1 cellular context compared by ENCODE assay signal in the genomic region with DNA sequence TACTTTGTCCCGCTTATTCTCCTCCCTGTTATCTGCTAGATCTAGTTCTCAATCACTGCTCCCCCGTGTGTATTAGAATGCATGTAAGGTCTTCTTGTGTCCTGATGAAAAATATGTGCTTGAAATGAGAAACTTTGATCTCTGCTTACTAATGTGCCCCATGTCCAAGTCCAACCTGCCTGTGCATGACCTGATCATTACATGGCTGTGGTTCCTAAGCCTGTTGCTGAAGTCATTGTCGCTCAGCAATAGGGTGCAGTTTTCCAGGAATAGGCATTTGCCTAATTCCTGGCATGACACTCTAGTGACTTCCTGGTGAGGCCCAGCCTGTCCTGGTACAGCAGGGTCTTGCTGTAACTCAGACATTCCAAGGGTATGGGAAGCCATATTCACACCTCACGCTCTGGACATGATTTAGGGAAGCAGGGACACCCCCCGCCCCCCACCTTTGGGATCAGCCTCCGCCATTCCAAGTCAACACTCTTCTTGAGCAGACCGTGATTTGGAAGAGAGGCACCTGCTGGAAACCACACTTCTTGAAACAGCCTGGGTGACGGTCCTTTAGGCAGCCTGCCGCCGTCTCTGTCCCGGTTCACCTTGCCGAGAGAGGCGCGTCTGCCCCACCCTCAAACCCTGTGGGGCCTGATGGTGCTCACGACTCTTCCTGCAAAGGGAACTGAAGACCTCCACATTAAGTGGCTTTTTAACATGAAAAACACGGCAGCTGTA.
TF ChIP-seq lines count a peak whose summit lies in the region.

No MANE protein-coding gene starts in this region.

TF ChIP-seq in HCT116, 20 proteins besides CTCF, POLR2A, EP300 and RAD21:
- TF ChIP-seq CEBPB (IDR thresholded peaks at IDR 0.05; ENCODE audit: low read depth) (no peak), EZH2phosphoT487 (IDR thresholded peaks at IDR 0.05; ENCODE audit: borderline replicate concordance) (no peak), EZH2 (IDR thresholded peaks at IDR 0.05) (no peak)
- TF ChIP-seq, protein P1, sequence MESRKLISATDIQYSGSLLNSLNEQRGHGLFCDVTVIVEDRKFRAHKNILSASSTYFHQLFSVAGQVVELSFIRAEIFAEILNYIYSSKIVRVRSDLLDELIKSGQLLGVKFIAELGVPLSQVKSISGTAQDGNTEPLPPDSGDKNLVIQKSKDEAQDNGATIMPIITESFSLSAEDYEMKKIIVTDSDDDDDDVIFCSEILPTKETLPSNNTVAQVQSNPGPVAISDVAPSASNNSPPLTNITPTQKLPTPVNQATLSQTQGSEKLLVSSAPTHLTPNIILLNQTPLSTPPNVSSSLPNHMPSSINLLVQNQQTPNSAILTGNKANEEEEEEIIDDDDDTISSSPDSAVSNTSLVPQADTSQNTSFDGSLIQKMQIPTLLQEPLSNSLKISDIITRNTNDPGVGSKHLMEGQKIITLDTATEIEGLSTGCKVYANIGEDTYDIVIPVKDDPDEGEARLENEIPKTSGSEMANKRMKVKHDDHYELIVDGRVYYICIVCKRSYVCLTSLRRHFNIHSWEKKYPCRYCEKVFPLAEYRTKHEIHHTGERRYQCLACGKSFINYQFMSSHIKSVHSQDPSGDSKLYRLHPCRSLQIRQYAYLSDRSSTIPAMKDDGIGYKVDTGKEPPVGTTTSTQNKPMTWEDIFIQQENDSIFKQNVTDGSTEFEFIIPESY (IDR thresholded peaks at IDR 0.05; ENCODE audit: extremely low read depth, insufficient replicate concordance, low read length): no peak
